Comparison of ENCODE assay signal across 1 cellular context in genomic region chrX:13082286-13083065, GRCh38.
TF ChIP-seq lines count a peak whose summit lies in the region.

No MANE protein-coding gene starts in this region.

TF ChIP-seq in GM12878, 131 proteins besides CTCF, POLR2A, EP300 and RAD21 (continued from another document):
- TF ChIP-seq MLLT1 (IDR thresholded peaks at IDR 0.05) (peak; percentile 49), FOS (IDR thresholded peaks at IDR 0.05; ENCODE audit: borderline replicate concordance, extremely low read depth, insufficient read length) (no peak), E4F1 (IDR thresholded peaks at IDR 0.05; ENCODE audit: borderline replicate concordance, partially characterized antibody) (no peak)
